ENCODE assay signal across 8 cellular contexts in genomic region chr14:22200977-22201605, GRCh38.
DNase-seq lines count a peak whose midpoint lies in the region; ATAC-seq, FAIRE-seq and TF ChIP-seq lines count a peak whose summit lies in the region.

No MANE protein-coding gene starts in this region.

- H3K9me3 Mint-ChIP-seq in activated CD4-positive, alpha-beta memory T cell treated with anti-CD3 and anti-CD28 coated beads, Interleukin-2, amount 10 ng/mL, durations not matched to agents 7 days and 5 days: no peaks in the 10 kb centered on the region
- no peaks in the 10 kb centered on the region for H3K9me3 Mint-ChIP-seq in activated CD4-positive, alpha-beta memory T cell treated with anti-CD3 and anti-CD28 coated beads for 36 hours

- H3K4me3 Mint-ChIP-seq in activated CD4-positive, alpha-beta memory T cell treated with anti-CD3 and anti-CD28 coated beads, Interleukin-2, amount 10 ng/mL, durations not matched to agents 7 days and 5 days: no peak overlapping the region
- H3K4me3 Mint-ChIP-seq in activated CD4-positive, alpha-beta memory T cell treated with anti-CD3 and anti-CD28 coated beads for 36 hours: no peak overlapping the region

- H3K27ac Mint-ChIP-seq in activated CD4-positive, alpha-beta memory T cell treated with anti-CD3 and anti-CD28 coated beads, Interleukin-2, amount 10 ng/mL, durations not matched to agents 7 days and 5 days: peak overlapping the region; percentile 40
- no peak overlapping the region for H3K27ac Mint-ChIP-seq in activated CD4-positive, alpha-beta memory T cell treated with anti-CD3 and anti-CD28 coated beads for 36 hours

- peak; percentile 75 for TF ChIP-seq CTCF in fibroblast of mammary gland (conservative IDR thresholded peaks at IDR 0.05; ENCODE audit: control insufficient read depth, insufficient read depth, low read depth, low read length)
- peak in 3 of 4 donors; percentile 9 to 29 (median 18) for TF ChIP-seq CTCF in pancreas (IDR thresholded peaks at IDR 0.05)

- H3K4me1 Mint-ChIP-seq in activated CD4-positive, alpha-beta memory T cell treated with anti-CD3 and anti-CD28 coated beads, Interleukin-2, amount 10 ng/mL, durations not matched to agents 7 days and 5 days: peaks cover 23% of the 10 kb centered on the region
- H3K4me1 Mint-ChIP-seq in activated CD4-positive, alpha-beta memory T cell treated with anti-CD3 and anti-CD28 coated beads for 36 hours (ENCODE audit: low read depth): peaks cover 15% of the 10 kb centered on the region

- WGBS in pancreas, 2 donors: 9 to 16% methylated on average over 1 of the region's 1 CpG

- no peaks in the 10 kb centered on the region for H3K27me3 ChIP-seq in pancreas

- intact Hi-C loops in activated CD4-positive, alpha-beta memory T cell treated with anti-CD3 and anti-CD28 coated beads for 36 hours (cut with micrococcal nuclease): loop anchor here (1.0 to 2.0 kb wide), 3 partner anchors 20 to 32 kb away; no protein-coding TSS in a partner anchor
- intact Hi-C loops in pancreas (cut with DNase I): no loop called here

- H3K4me1 ChIP-seq in pancreas: no peaks in the 10 kb centered on the region

- POLR2A ChIA-PET in activated CD4-positive, alpha-beta memory T cell treated with anti-CD3 and anti-CD28 coated beads, Interleukin-2, amount 10 ng/mL, durations not matched to agents 7 days and 5 days (lab: Charles Lee): interaction anchor here (0.8 to 2.4 kb wide), 2 partner anchors 24 to 351 kb away, joined by 3 to 9 read pairs; no protein-coding TSS in a partner anchor
- POLR2A ChIA-PET in activated CD4-positive, alpha-beta memory T cell treated with anti-CD3 and anti-CD28 coated beads for 36 hours (lab: Charles Lee): interaction anchor here (0.8 to 1.9 kb wide), 2 partner anchors 23 to 355 kb away, joined by 3 to 9 read pairs; no protein-coding TSS in a partner anchor

- CTCF ChIA-PET in activated CD4-positive, alpha-beta memory T cell treated with anti-CD3 and anti-CD28 coated beads, Interleukin-2, amount 10 ng/mL, durations not matched to agents 7 days and 5 days (lab: Charles Lee): interaction anchor here (0.9 to 2.6 kb wide), 14 partner anchors 21 to 369 kb away, joined by 3 to 10 read pairs (median 4); no protein-coding TSS in a partner anchor
- CTCF ChIA-PET in activated CD4-positive, alpha-beta memory T cell treated with anti-CD3 and anti-CD28 coated beads for 36 hours (lab: Charles Lee): interaction anchor here (0.7 to 1.7 kb wide), 11 partner anchors 21 to 369 kb away, joined by 3 to 11 read pairs (median 3); no protein-coding TSS in a partner anchor

- H3K36me3 Mint-ChIP-seq in activated CD4-positive, alpha-beta memory T cell treated with anti-CD3 and anti-CD28 coated beads, Interleukin-2, amount 10 ng/mL, durations not matched to agents 7 days and 5 days (ENCODE audit: low read depth): peaks cover 4% of the 10 kb centered on the region
- H3K36me3 Mint-ChIP-seq in activated CD4-positive, alpha-beta memory T cell treated with anti-CD3 and anti-CD28 coated beads for 36 hours: peaks cover 2% of the 10 kb centered on the region

- no peak overlapping the region for H3K27ac ChIP-seq in pancreas

- no peaks in the 10 kb centered on the region for H3K36me3 ChIP-seq in pancreas

- no peak for DNase-seq in activated CD4-positive, alpha-beta memory T cell treated with anti-CD3 and anti-CD28 coated beads, Interleukin-2, amount 10 ng/mL, durations not matched to agents 7 days and 5 days
- DNase-seq in activated CD4-positive, alpha-beta memory T cell treated with anti-CD3 and anti-CD28 coated beads for 36 hours: no peak
- DNase-seq in HPDE6-E6E7 (ENCODE audit: extremely low spot score): peak; percentile 42
- peak; percentile 59 for DNase-seq in SKM-1 treated with dmso at 0.1 percent for 144 hours (lab: John Stamatoyannopoulos, UW; ENCODE audit: unreplicated experiment)
- peak; percentile 62 for DNase-seq in fibroblast of mammary gland (ENCODE audit: low read depth)
- DNase-seq in pancreas: no peak
- DNase-seq in activated gamma-delta T cell (lab: John Stamatoyannopoulos, UW): no peak

- ATAC-seq in pancreas: peak in 3 of 4 donors; percentile 48 to 70 (median 60)
- ATAC-seq in HG02852 (IDR thresholded peaks at IDR 0.05; ENCODE audit: unreplicated experiment): no peak

- no peaks in the 10 kb centered on the region for H3K9me3 ChIP-seq in pancreas

- H3K27me3 Mint-ChIP-seq in activated CD4-positive, alpha-beta memory T cell treated with anti-CD3 and anti-CD28 coated beads, Interleukin-2, amount 10 ng/mL, durations not matched to agents 7 days and 5 days: no peaks in the 10 kb centered on the region
- no peaks in the 10 kb centered on the region for H3K27me3 Mint-ChIP-seq in activated CD4-positive, alpha-beta memory T cell treated with anti-CD3 and anti-CD28 coated beads for 36 hours

- H3K4me3 ChIP-seq in fibroblast of mammary gland (ENCODE audit: control insufficient read depth, low read depth, low read length) (no peak overlapping the region), pancreas (no peak overlapping the region)

- no peak for FAIRE-seq in pancreas (lab: Jason Lieb, UNC)

Comparison
In these comparisons a context has a peak if more than half of its experiments do, and no peak if none do; other contexts are left out.
1. DNase-seq: peak in HPDE6-E6E7 (single experiment), SKM-1 treated with dmso at 0.1 percent for 144 hours (single experiment) and fibroblast of mammary gland (single experiment); none in activated CD4-positive, alpha-beta memory T cell treated with anti-CD3 and anti-CD28 coated beads, Interleukin-2, amount 10 ng/mL, durations not matched to agents 7 days and 5 days (single experiment), activated CD4-positive, alpha-beta memory T cell treated with anti-CD3 and anti-CD28 coated beads for 36 hours (single experiment), pancreas (0 of 6) and activated gamma-delta T cell (single experiment).